In the genomic region with DNA sequence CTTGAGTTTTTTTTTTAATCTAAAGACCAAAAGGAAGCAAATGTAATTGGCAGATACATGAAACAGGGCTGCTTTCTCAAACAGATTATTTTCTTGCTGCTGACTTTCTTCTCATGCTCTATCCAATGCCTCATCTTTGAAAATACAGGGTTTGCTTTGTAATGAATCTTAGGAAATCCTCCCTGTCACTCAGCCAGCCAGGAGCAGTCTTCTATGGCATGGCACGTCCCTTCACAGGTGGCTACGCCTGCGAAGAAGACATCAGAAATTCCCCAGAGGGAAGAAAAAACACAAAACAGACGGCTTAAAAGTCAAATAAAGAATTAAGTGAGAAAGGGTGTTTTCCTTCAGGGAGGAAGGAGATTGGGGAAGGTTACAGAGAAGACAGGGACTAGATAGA, we compare ENCODE assay signal across 2 cellular contexts.
TF ChIP-seq lines count a peak whose summit lies in the region.

No MANE protein-coding gene starts in this region.

TF ChIP-seq in GM23338, 12 proteins besides CTCF, POLR2A, EP300 and RAD21:
- TF ChIP-seq, protein P1, sequence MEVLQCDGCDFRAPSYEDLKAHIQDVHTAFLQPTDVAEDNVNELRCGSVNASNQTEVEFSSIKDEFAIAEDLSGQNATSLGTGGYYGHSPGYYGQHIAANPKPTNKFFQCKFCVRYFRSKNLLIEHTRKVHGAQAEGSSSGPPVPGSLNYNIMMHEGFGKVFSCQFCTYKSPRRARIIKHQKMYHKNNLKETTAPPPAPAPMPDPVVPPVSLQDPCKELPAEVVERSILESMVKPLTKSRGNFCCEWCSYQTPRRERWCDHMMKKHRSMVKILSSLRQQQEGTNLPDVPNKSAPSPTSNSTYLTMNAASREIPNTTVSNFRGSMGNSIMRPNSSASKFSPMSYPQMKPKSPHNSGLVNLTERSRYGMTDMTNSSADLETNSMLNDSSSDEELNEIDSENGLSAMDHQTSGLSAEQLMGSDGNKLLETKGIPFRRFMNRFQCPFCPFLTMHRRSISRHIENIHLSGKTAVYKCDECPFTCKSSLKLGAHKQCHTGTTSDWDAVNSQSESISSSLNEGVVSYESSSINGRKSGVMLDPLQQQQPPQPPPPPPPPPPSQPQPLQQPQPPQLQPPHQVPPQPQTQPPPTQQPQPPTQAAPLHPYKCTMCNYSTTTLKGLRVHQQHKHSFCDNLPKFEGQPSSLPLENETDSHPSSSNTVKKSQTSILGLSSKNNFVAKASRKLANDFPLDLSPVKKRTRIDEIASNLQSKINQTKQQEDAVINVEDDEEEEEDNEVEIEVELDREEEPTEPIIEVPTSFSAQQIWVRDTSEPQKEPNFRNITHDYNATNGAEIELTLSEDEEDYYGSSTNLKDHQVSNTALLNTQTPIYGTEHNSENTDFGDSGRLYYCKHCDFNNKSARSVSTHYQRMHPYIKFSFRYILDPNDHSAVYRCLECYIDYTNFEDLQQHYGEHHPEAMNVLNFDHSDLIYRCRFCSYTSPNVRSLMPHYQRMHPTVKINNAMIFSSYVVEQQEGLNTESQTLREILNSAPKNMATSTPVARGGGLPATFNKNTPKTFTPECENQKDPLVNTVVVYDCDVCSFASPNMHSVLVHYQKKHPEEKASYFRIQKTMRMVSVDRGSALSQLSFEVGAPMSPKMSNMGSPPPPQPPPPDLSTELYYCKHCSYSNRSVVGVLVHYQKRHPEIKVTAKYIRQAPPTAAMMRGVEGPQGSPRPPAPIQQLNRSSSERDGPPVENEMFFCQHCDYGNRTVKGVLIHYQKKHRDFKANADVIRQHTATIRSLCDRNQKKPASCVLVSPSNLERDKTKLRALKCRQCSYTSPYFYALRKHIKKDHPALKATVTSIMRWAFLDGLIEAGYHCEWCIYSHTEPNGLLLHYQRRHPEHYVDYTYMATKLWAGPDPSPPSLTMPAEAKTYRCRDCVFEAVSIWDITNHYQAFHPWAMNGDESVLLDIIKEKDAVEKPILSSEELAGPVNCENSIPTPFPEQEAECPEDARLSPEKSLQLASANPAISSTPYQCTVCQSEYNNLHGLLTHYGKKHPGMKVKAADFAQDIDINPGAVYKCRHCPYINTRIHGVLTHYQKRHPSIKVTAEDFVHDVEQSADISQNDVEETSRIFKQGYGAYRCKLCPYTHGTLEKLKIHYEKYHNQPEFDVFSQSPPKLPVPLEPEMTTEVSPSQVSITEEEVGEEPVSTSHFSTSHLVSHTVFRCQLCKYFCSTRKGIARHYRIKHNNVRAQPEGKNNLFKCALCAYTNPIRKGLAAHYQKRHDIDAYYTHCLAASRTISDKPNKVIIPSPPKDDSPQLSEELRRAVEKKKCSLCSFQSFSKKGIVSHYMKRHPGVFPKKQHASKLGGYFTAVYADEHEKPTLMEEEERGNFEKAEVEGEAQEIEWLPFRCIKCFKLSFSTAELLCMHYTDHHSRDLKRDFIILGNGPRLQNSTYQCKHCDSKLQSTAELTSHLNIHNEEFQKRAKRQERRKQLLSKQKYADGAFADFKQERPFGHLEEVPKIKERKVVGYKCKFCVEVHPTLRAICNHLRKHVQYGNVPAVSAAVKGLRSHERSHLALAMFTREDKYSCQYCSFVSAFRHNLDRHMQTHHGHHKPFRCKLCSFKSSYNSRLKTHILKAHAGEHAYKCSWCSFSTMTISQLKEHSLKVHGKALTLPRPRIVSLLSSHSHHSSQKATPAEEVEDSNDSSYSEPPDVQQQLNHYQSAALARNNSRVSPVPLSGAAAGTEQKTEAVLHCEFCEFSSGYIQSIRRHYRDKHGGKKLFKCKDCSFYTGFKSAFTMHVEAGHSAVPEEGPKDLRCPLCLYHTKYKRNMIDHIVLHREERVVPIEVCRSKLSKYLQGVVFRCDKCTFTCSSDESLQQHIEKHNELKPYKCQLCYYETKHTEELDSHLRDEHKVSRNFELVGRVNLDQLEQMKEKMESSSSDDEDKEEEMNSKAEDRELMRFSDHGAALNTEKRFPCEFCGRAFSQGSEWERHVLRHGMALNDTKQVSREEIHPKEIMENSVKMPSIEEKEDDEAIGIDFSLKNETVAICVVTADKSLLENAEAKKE (CRISPR knock-in tag; IDR thresholded peaks at IDR 0.05): no peak
- TF ChIP-seq, protein P2, sequence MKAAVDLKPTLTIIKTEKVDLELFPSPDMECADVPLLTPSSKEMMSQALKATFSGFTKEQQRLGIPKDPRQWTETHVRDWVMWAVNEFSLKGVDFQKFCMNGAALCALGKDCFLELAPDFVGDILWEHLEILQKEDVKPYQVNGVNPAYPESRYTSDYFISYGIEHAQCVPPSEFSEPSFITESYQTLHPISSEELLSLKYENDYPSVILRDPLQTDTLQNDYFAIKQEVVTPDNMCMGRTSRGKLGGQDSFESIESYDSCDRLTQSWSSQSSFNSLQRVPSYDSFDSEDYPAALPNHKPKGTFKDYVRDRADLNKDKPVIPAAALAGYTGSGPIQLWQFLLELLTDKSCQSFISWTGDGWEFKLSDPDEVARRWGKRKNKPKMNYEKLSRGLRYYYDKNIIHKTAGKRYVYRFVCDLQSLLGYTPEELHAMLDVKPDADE (IDR thresholded peaks at IDR 0.05): no peak
- no peak for TF ChIP-seq EZH2phosphoT487 (IDR thresholded peaks at IDR 0.05; ENCODE audit: unreplicated experiment)
- no peak for TF ChIP-seq POLR2AphosphoS5 (IDR thresholded peaks at IDR 0.05; ENCODE audit: low read depth)
- TF ChIP-seq, protein P3, sequence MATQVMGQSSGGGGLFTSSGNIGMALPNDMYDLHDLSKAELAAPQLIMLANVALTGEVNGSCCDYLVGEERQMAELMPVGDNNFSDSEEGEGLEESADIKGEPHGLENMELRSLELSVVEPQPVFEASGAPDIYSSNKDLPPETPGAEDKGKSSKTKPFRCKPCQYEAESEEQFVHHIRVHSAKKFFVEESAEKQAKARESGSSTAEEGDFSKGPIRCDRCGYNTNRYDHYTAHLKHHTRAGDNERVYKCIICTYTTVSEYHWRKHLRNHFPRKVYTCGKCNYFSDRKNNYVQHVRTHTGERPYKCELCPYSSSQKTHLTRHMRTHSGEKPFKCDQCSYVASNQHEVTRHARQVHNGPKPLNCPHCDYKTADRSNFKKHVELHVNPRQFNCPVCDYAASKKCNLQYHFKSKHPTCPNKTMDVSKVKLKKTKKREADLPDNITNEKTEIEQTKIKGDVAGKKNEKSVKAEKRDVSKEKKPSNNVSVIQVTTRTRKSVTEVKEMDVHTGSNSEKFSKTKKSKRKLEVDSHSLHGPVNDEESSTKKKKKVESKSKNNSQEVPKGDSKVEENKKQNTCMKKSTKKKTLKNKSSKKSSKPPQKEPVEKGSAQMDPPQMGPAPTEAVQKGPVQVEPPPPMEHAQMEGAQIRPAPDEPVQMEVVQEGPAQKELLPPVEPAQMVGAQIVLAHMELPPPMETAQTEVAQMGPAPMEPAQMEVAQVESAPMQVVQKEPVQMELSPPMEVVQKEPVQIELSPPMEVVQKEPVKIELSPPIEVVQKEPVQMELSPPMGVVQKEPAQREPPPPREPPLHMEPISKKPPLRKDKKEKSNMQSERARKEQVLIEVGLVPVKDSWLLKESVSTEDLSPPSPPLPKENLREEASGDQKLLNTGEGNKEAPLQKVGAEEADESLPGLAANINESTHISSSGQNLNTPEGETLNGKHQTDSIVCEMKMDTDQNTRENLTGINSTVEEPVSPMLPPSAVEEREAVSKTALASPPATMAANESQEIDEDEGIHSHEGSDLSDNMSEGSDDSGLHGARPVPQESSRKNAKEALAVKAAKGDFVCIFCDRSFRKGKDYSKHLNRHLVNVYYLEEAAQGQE (IDR thresholded peaks at IDR 0.05; ENCODE audit: unreplicated experiment): no peak
- TF ChIP-seq JUNB (IDR thresholded peaks at IDR 0.05; ENCODE audit: unreplicated experiment): no peak

TF ChIP-seq in H1, 55 proteins besides CTCF, POLR2A, EP300 and RAD21 (continued from another document):
- no peak for TF ChIP-seq SIRT6 (IDR thresholded peaks at IDR 0.05; ENCODE audit: low read length)
- no peak for TF ChIP-seq BCL11A (IDR thresholded peaks at IDR 0.05; ENCODE audit: low read depth in 2 of 2, low read length in 2 of 2)
- TF ChIP-seq BRCA1 (IDR thresholded peaks at IDR 0.05; ENCODE audit: low read depth, low read length): no peak
- TF ChIP-seq RBBP5 (IDR thresholded peaks at IDR 0.05; ENCODE audit: borderline replicate concordance, low read depth, low read length): no peak
- TF ChIP-seq EGR1 (IDR thresholded peaks at IDR 0.05; ENCODE audit: borderline replicate concordance, low read depth, low read length): no peak
- no peak for TF ChIP-seq RXRA (IDR thresholded peaks at IDR 0.05; ENCODE audit: insufficient read depth, low read depth, low read length)
